1 cellular context compared by ENCODE assay signal in the genomic region with DNA sequence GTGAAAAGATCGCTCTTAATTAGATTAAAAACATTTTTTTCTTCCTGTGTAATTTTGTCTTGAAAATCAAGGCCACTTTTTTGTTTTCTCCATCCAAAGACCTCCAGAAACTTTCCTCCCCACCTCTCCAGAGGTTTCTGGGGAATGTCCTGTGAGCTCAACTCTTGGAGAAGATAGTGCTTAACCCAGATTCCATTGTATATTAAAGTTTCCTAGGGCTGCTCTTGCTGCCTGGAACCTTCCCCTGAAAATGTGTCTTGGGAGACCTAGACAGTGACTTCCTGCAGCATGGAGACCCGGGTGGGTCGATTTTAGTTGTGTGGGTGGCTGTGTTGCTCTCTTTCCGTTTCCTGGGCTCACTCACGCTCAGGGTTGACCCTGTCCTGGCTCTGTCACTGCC.
TF ChIP-seq lines count a peak whose summit lies in the region.

No MANE protein-coding gene starts in this region.

TF ChIP-seq in SK-N-SH, 30 proteins besides CTCF, POLR2A, EP300 and RAD21 (continued from another document):
- no peak for TF ChIP-seq RXRA (IDR thresholded peaks at IDR 0.05; ENCODE audit: borderline replicate concordance, low read depth)
- no peak for TF ChIP-seq SMC3 (IDR thresholded peaks at IDR 0.05; ENCODE audit: low read depth, low read length)
- TF ChIP-seq, protein P1, sequence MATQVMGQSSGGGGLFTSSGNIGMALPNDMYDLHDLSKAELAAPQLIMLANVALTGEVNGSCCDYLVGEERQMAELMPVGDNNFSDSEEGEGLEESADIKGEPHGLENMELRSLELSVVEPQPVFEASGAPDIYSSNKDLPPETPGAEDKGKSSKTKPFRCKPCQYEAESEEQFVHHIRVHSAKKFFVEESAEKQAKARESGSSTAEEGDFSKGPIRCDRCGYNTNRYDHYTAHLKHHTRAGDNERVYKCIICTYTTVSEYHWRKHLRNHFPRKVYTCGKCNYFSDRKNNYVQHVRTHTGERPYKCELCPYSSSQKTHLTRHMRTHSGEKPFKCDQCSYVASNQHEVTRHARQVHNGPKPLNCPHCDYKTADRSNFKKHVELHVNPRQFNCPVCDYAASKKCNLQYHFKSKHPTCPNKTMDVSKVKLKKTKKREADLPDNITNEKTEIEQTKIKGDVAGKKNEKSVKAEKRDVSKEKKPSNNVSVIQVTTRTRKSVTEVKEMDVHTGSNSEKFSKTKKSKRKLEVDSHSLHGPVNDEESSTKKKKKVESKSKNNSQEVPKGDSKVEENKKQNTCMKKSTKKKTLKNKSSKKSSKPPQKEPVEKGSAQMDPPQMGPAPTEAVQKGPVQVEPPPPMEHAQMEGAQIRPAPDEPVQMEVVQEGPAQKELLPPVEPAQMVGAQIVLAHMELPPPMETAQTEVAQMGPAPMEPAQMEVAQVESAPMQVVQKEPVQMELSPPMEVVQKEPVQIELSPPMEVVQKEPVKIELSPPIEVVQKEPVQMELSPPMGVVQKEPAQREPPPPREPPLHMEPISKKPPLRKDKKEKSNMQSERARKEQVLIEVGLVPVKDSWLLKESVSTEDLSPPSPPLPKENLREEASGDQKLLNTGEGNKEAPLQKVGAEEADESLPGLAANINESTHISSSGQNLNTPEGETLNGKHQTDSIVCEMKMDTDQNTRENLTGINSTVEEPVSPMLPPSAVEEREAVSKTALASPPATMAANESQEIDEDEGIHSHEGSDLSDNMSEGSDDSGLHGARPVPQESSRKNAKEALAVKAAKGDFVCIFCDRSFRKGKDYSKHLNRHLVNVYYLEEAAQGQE (IDR thresholded peaks at IDR 0.05; ENCODE audit: low read depth, low read length), result no peak
